Comparison of ENCODE assay signal across 8 cellular contexts in genomic region chr5:43038523-43038989, GRCh38. TPM values are rescaled to one million over a fixed set of nuclear protein-coding genes. Genes with fewer than 3 reads are reported as not detected.
DNase-seq lines count a peak whose midpoint lies in the region; ATAC-seq and TF ChIP-seq lines count a peak whose summit lies in the region.

No MANE protein-coding gene starts in this region.

- no peak for TF ChIP-seq CTCF in esophagus muscularis mucosa (IDR thresholded peaks at IDR 0.05)

- no peaks in the 10 kb centered on the region for H3K27me3 Mint-ChIP-seq in activated CD4-positive, alpha-beta T cell treated with anti-CD3 and anti-CD28 coated beads for 36 hours

- peaks cover 19 to 71% (median 55%) of the 10 kb centered on the region in 4 donors for H3K4me1 ChIP-seq in esophagus muscularis mucosa

- peak; percentile 58 for DNase-seq in activated CD4-positive, alpha-beta T cell treated with anti-CD3 and anti-CD28 coated beads for 36 hours
- DNase-seq in esophagus muscularis mucosa (ENCODE audit: extremely low spot score) (no peak), ureter (ENCODE audit: low spot score) (no peak), SW 1271 (lab: John Stamatoyannopoulos, UW) (no peak), pons (ENCODE audit: low spot score) (no peak)
- peak; percentile 24 for DNase-seq in stimulated activated CD4-positive, alpha-beta T cell treated with anti-CD3 and anti-CD28 coated beads, Interleukin-4, amount 100 ng/mL, for 1 hour

- H3K36me3 ChIP-seq in esophagus muscularis mucosa, result no peaks in the 10 kb centered on the region

- H3K27ac ChIP-seq in esophagus muscularis mucosa (replicated peaks in 1 of 4), result peak overlapping the region; percentile 60 to 93 (median 74)

- TF ChIP-seq POLR2A in esophagus muscularis mucosa (IDR thresholded peaks at IDR 0.05; ENCODE audit: low read depth), result no peak

- POLR2A ChIA-PET in activated CD4-positive, alpha-beta T cell treated with anti-CD3 and anti-CD28 coated beads for 36 hours (lab: Charles Lee), result interaction anchor here (0.8 to 2.1 kb wide), 6 partner anchors 10 to 31 kb away, joined by 3 to 14 read pairs (median 4); no protein-coding TSS in a partner anchor

- H3K36me3 Mint-ChIP-seq in activated CD4-positive, alpha-beta T cell treated with anti-CD3 and anti-CD28 coated beads for 36 hours (ENCODE audit: low read depth), result no peaks in the 10 kb centered on the region

- 46% methylated on average over 16 of the region's 16 CpGs for WGBS in esophagus muscularis mucosa

- intact Hi-C loops in activated CD4-positive, alpha-beta T cell treated with anti-CD3 and anti-CD28 coated beads for 36 hours (cut with DNase I, micrococcal nuclease), result loop anchor here in 1 of 2 experiments (1.0 to 10.0 kb wide), 2 partner anchors 18 to 1134 kb away; partner anchors contain the start of gene RIMOC1
- intact Hi-C loops in esophagus muscularis mucosa (cut with DNase I), result loop anchor here (10.0 kb wide), 1 partner anchor 84 kb away; no protein-coding TSS in a partner anchor

- H3K4me1 Mint-ChIP-seq in activated CD4-positive, alpha-beta T cell treated with anti-CD3 and anti-CD28 coated beads for 36 hours, result peaks cover 41% of the 10 kb centered on the region

- H3K9me3 Mint-ChIP-seq in activated CD4-positive, alpha-beta T cell treated with anti-CD3 and anti-CD28 coated beads for 36 hours (ENCODE audit: low read depth), result no peaks in the 10 kb centered on the region

- no peaks in the 10 kb centered on the region for H3K9me3 ChIP-seq in esophagus muscularis mucosa

- no peak for TF ChIP-seq EP300 in esophagus muscularis mucosa (IDR thresholded peaks at IDR 0.05)

- H3K27me3 ChIP-seq in esophagus muscularis mucosa, result peaks cover 4 to 96% (median 54%) of the 10 kb centered on the region in 4 donors

- peak overlapping the region; percentile 81 for H3K4me3 Mint-ChIP-seq in activated CD4-positive, alpha-beta T cell treated with anti-CD3 and anti-CD28 coated beads for 36 hours

- CTCF ChIA-PET in activated CD4-positive, alpha-beta T cell treated with anti-CD3 and anti-CD28 coated beads for 36 hours (lab: Charles Lee), result interaction anchor here (0.6 to 8.1 kb wide), 17 partner anchors 9 to 1155 kb away, joined by 3 to 158 read pairs (median 4); partner anchors contain the start of gene TMEM267

- H3K4me3 ChIP-seq in esophagus muscularis mucosa, result peak overlapping the region; percentile 37 to 57 (median 50)

- ATAC-seq in HG02884 (IDR thresholded peaks at IDR 0.05; ENCODE audit: unreplicated experiment) (peak; percentile 13), GM21390 (IDR thresholded peaks at IDR 0.05; ENCODE audit: unreplicated experiment) (no peak)
- no peak for ATAC-seq in activated CD4-positive, alpha-beta T cell treated with anti-CD3 and anti-CD28 coated beads for 36 hours

- peak overlapping the region; percentile 83 for H3K27ac Mint-ChIP-seq in activated CD4-positive, alpha-beta T cell treated with anti-CD3 and anti-CD28 coated beads for 36 hours

RNA-seq across cellular contexts. Expression of gene ANXA2R, which starts 1.6 kb away (rescaled TPM):
- total RNA-seq in activated CD4-positive, alpha-beta T cell treated with anti-CD3 and anti-CD28 coated beads for 36 hours, result 1 to 10 TPM; 3.2 to 4.6 TPM
- total RNA-seq in esophagus muscularis mucosa (1 to 10 TPM; 1.5 to 4.2 (median 2.0) TPM), ureter (4.4 TPM)

Comparison
In these comparisons a context has a peak if more than half of its experiments do, and no peak if none do; other contexts are left out.
1. DNase-seq: peak in activated CD4-positive, alpha-beta T cell treated with anti-CD3 and anti-CD28 coated beads for 36 hours (single experiment) and stimulated activated CD4-positive, alpha-beta T cell treated with anti-CD3 and anti-CD28 coated beads, Interleukin-4, amount 100 ng/mL, for 1 hour (single experiment); none in esophagus muscularis mucosa (single experiment), ureter (single experiment), SW 1271 (0 of 2) and pons (single experiment).